Comparison of ENCODE assay signal across 9 cellular contexts in the genomic region with DNA sequence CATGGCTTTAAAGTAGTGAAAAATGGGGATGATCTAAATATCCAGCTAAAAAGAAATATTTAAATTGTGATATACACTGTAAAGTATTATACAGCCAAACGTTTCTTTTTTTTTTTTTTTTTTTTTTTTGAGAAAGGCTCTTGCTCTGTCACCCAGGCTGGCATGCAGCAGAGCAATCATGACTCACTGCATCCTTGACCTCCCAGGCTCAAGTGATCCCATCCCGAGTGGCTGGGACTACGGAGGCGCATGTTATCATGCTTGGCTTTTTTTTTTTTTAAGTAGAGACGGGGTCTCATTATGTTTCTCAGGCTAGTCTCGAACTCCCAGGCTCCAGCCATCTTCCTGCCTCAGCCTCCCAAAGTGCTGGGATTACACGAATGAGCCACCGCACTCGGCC. TPM values are rescaled to one million over a fixed set of nuclear protein-coding genes. Genes with fewer than 3 reads are reported as not detected.
A peak's percentile ranks its signal among the peaks of the same experiment; 100 is the strongest.
DNase-seq lines count a peak whose midpoint lies in the region; ATAC-seq and TF ChIP-seq lines count a peak whose summit lies in the region.
"Had no signal": no experiment of that assay in that cellular context is flagged by ENCODE, and none has a peak within 500 bp of the region (broad histone marks: within the 10 kb centered on the region; RNA-seq: fewer than 3 reads in every experiment).

No MANE protein-coding gene starts in this region.

- H3K27ac ChIP-seq in heart left ventricle: peak overlapping the region in 6 of 12 donors; percentile 7 to 53 (median 32)

- no peak overlapping the region for H3K4me3 ChIP-seq in heart left ventricle
- H3K4me3 ChIP-seq in skeletal muscle cell (ENCODE audit: low read depth, low read length): no peak overlapping the region

- peaks cover 0 to 30% (median 5%) of the 10 kb centered on the region in 12 donors for H3K4me1 ChIP-seq in heart left ventricle

- in situ Hi-C loops in G401 (cut with HindIII; ENCODE audit: low sequenced_read_pairs): no loop called here

- no peaks in the 10 kb centered on the region for H3K27me3 ChIP-seq in heart left ventricle

- peaks cover 0 to 4% (median 0%) of the 10 kb centered on the region in 12 donors for H3K9me3 ChIP-seq in heart left ventricle

- WGBS in heart left ventricle, 4 donors: 57 to 62% (median 59%) methylated on average over 9 of the region's 9 CpGs

- DNase-seq in GOT3 (lab: John Stamatoyannopoulos, UW): peak; percentile 5
- DNase-seq in SW 1271 (lab: John Stamatoyannopoulos, UW): peak; percentile 52 to 71
- DNase-seq in heart left ventricle: peak in 3 of 5 donors; percentile 14 to 63 (median 57)
- DNase-seq in skeletal muscle cell (ENCODE audit: low read depth): peak; percentile 71
- DNase-seq in G401 (ENCODE audit: low spot score): no peak
- no peak for DNase-seq in dedifferentiated amniotic fluid mesenchymal stem cell (ENCODE audit: extremely low spot score)
- DNase-seq in cerebellum (ENCODE audit: low spot score): no peak
- DNase-seq in DMS153 (lab: John Stamatoyannopoulos, UW): no peak
- DNase-seq: OCI-M1 had no signal

- TF ChIP-seq POLR2A in heart left ventricle (IDR thresholded peaks at IDR 0.05): no peak

- ATAC-seq in heart left ventricle: peak in 3 of 4 donors; percentile 81 to 92 (median 89)

- intact Hi-C loops in heart left ventricle (cut with DNase I): no loop called here

- H3K36me3 ChIP-seq in heart left ventricle: peaks cover 0 to 5% (median 0%) of the 10 kb centered on the region in 9 donors

- no peak for TF ChIP-seq CTCF in heart left ventricle (IDR thresholded peaks at IDR 0.05)

RNA-seq across cellular contexts. Expression of a gene that starts 17.1 kb away (rescaled TPM):
- total RNA-seq in heart left ventricle (10 to 100 TPM in 8 of 9 donors, 1 to 10 TPM in 1; 7.1 to 24.8 (median 11.9) TPM), cerebellum (24.4 TPM)
- 1 to 10 TPM; 3.0 to 6.4 TPM for polyA plus RNA-seq in heart left ventricle
- total RNA-seq in G401 (2014; rRNA removed; shearing (Covaris generic)): 29.6 and 37.4 TPM in 2 replicates

Comparison
In these comparisons a context has a peak if more than half of its experiments do, and no peak if none do; other contexts are left out.
1. DNase-seq: peak in GOT3 (single experiment), SW 1271 (2 of 2), heart left ventricle (3 of 5) and skeletal muscle cell (single experiment); none in G401 (single experiment), dedifferentiated amniotic fluid mesenchymal stem cell (single experiment), cerebellum (single experiment) and DMS153 (single experiment).